Comparison of ENCODE assay signal across 8 cellular contexts in genomic region chr1:32540589-32540988, GRCh38. TPM values are rescaled to one million over a fixed set of nuclear protein-coding genes. Genes with fewer than 3 reads are reported as not detected.
DNase-seq lines count a peak whose midpoint lies in the region; ATAC-seq and TF ChIP-seq lines count a peak whose summit lies in the region.

No MANE protein-coding gene starts in this region.

- H3K4me1 Mint-ChIP-seq in CD14-positive monocyte (peaks cover 27% of the 10 kb centered on the region), HFFc6 (ENCODE audit: low read depth) (peaks cover 23% of the 10 kb centered on the region), mesothelial cell of epicardium (peaks cover 28% of the 10 kb centered on the region)
- peaks cover 10% of the 10 kb centered on the region for H3K4me1 Mint-ChIP-seq in activated naive CD8-positive, alpha-beta T cell (ENCODE audit: low read depth)

- no peaks in the 10 kb centered on the region for H3K27me3 ChIP-seq in prostate gland (replicated peaks; ENCODE audit: insufficient read depth)

- no peak for ATAC-seq in HG03457 (IDR thresholded peaks at IDR 0.05; ENCODE audit: unreplicated experiment)

- no peaks in the 10 kb centered on the region for H3K36me3 ChIP-seq in prostate gland

- H3K4me3 Mint-ChIP-seq in CD14-positive monocyte (peak overlapping the region; percentile 82 to 89), HFFc6 (peak overlapping the region; percentile 89), mesothelial cell of epicardium (peak overlapping the region; percentile 87)
- peak overlapping the region; percentile 87 for H3K4me3 Mint-ChIP-seq in activated naive CD8-positive, alpha-beta T cell

- DNase-seq in CD14-positive monocyte (ENCODE audit: low spot score) (no peak), HFFc6 (no peak), mesothelial cell of epicardium (ENCODE audit: low spot score in 2 of 2, unreplicated experiment in 2 of 2) (no peak), prostate gland (ENCODE audit: low spot score) (no peak), retina (no peak), hippocampal formation (lab: John Stamatoyannopoulos, UW) (no peak)

- TF ChIP-seq CTCF in CD14-positive monocyte (IDR thresholded peaks at IDR 0.05) (no peak), HFFc6 (IDR thresholded peaks at IDR 0.05) (no peak), mesothelial cell of epicardium (IDR thresholded peaks at IDR 0.05; ENCODE audit: unreplicated experiment) (no peak), prostate gland (IDR thresholded peaks at IDR 0.05) (no peak)

- no peaks in the 10 kb centered on the region for H3K4me1 ChIP-seq in prostate gland (replicated peaks)

- H3K27ac Mint-ChIP-seq in CD14-positive monocyte: no peak overlapping the region
- H3K27ac Mint-ChIP-seq in HFFc6: peak overlapping the region; percentile 55; the same call in 1 of the 2 replicates
- no peak overlapping the region for H3K27ac Mint-ChIP-seq in activated naive CD8-positive, alpha-beta T cell
- H3K27ac Mint-ChIP-seq in mesothelial cell of epicardium: peak overlapping the region; percentile 95

- no peaks in the 10 kb centered on the region for H3K9me3 ChIP-seq in prostate gland

- WGBS in prostate gland: 54% methylated on average over 2 of the region's 2 CpGs

- H3K27me3 Mint-ChIP-seq in CD14-positive monocyte (ENCODE audit: low read depth in 3 of 3) (peaks cover 33 to 48% (median 44%) of the 10 kb centered on the region in 3 donors), HFFc6 (ENCODE audit: insufficient read depth) (peaks cover 3% of the 10 kb centered on the region; the same call in 1 of the 2 replicates), mesothelial cell of epicardium (ENCODE audit: low read depth) (no peaks in the 10 kb centered on the region)
- H3K27me3 Mint-ChIP-seq in activated naive CD8-positive, alpha-beta T cell: peaks cover 41% of the 10 kb centered on the region

- H3K9me3 Mint-ChIP-seq in CD14-positive monocyte (peaks cover 0 to 10% (median 4%) of the 10 kb centered on the region in 7 donors), HFFc6 (no peaks in the 10 kb centered on the region), mesothelial cell of epicardium (no peaks in the 10 kb centered on the region)
- H3K9me3 Mint-ChIP-seq in activated naive CD8-positive, alpha-beta T cell (ENCODE audit: low read depth): no peaks in the 10 kb centered on the region

- no peak for TF ChIP-seq POLR2A in prostate gland (IDR thresholded peaks at IDR 0.05)

- intact Hi-C loops in CD14-positive monocyte (cut with micrococcal nuclease): no loop called here
- intact Hi-C loops in prostate gland (cut with DNase I): no loop called here

- peak overlapping the region in 1 of 2 donors; percentile 55 for H3K4me3 ChIP-seq in prostate gland

- no peak overlapping the region for H3K27ac ChIP-seq in prostate gland

- H3K36me3 Mint-ChIP-seq in CD14-positive monocyte: peaks cover 5 to 7% of the 10 kb centered on the region in 2 donors
- H3K36me3 Mint-ChIP-seq in HFFc6 (ENCODE audit: low read depth): no peaks in the 10 kb centered on the region
- H3K36me3 Mint-ChIP-seq in activated naive CD8-positive, alpha-beta T cell: no peaks in the 10 kb centered on the region
- peaks cover 2% of the 10 kb centered on the region for H3K36me3 Mint-ChIP-seq in mesothelial cell of epicardium

RNA-seq across cellular contexts. Expression of gene ZBTB8A, which starts 1.4 kb away (rescaled TPM):
- polyA plus RNA-seq in CD14-positive monocyte: not detected
- total RNA-seq in HFFc6 (2021; fragmentation: NEBNext Ultra II Directional; extraction: Animal tissue kit (Norgen Biotek cat#: 25700)): 1 to 10 TPM; 4.4 to 6.8 (median 5.6) TPM
- total RNA-seq in mesothelial cell of epicardium (14.8 to 16.2 TPM (median 14.9 TPM) in 3 replicates), prostate gland (1 to 10 TPM; 5.9 to 7.4 TPM)

Comparison
In these comparisons a context has a peak if more than half of its experiments do, and no peak if none do; other contexts are left out.
1. H3K27ac Mint-ChIP-seq: peak in HFFc6 (single experiment) and mesothelial cell of epicardium (single experiment); none in CD14-positive monocyte (0 of 7) and activated naive CD8-positive, alpha-beta T cell (single experiment).
2. Peak in every context shown above with its lines, with median percentiles within 50 percentile points of each other: H3K4me3 Mint-ChIP-seq.